8 cellular contexts compared by ENCODE assay signal in the genomic region with DNA sequence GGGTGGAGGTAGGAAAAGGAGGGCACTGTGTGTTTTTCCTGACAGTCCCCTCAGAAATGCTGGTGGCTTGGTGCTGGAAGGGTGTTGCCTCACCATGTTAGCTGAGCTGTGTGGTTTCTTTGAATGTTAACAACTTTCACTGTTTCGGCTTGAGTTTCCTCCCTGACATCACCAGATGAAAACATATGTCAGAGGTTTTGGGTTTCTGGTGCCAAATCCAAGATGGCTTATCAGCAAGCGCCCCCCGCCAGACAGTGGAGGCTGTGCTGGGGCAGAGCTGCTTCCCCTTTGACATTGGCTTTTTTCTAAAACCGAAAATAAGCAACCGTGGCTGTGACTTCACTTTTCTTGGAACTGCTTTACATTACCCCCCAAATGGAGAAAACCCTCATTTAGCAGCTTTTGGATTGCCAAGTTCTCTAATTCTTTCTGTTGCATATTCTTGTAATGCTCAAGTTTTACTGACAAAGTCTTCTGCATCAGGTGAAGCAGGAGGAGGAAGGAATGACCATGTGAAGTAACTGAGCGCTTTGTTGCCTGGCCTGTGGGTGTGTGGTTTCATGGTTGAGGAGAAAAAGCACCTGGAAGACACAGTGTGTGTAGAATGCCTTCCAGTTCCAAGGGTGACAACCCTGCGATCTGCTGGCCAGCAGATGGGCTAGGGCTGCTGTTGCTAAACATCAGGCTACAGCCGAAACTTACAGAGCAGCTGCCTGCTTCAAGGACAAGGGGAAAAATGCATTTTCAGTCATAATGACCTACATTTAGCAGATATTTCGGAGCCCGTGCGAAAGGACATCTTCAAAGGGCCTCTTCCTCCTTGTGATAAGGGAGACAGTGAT. TPM values are rescaled to one million over a fixed set of nuclear protein-coding genes. Genes with fewer than 3 reads are reported as not detected.
DNase-seq lines count a peak whose midpoint lies in the region; ATAC-seq and TF ChIP-seq lines count a peak whose summit lies in the region.

No MANE protein-coding gene starts in this region.

- peak overlapping the region; percentile 53 for H3K27ac ChIP-seq in colonic mucosa

- DNase-seq in WTC11 (ENCODE audit: low spot score) (no peak), colonic mucosa (no peak), NCI-H2029 treated with DMSO at 0.1 percent for 48 hours (lab: John Stamatoyannopoulos, UW) (no peak), ecto neural progenitor cell (ENCODE audit: low spot score) (no peak), NCI-H510A treated with DMSO at 0.1 percent for 48 hours (lab: John Stamatoyannopoulos, UW) (no peak)
- DNase-seq in stimulated activated CD4-positive, alpha-beta T cell treated with anti-CD3 and anti-CD28 coated beads, Interleukin-4, amount 100 ng/mL, for 48 hours (ENCODE audit: low read depth in 2 of 2): peak; percentile 61 to 75

- H3K9ac ChIP-seq in colonic mucosa (ENCODE audit: low read depth in 2 of 2, low read length in 2 of 2): peak overlapping the region in 1 of 2 donors; percentile 32

- CTCF ChIA-PET in WTC11 (lab: Charles Lee): interaction anchor here (0.7 to 3.3 kb wide), 4 partner anchors 8 to 99 kb away, joined by 3 to 25 read pairs (median 3); partner anchors contain the start of gene SOCS1

- H3K27ac Mint-ChIP-seq in WTC11: peak overlapping the region; percentile 57

- ATAC-seq in GM19043 (IDR thresholded peaks at IDR 0.05; ENCODE audit: low read depth, unreplicated experiment): peak; percentile 61
- peak; percentile 61 for ATAC-seq in HG03135 (IDR thresholded peaks at IDR 0.05; ENCODE audit: unreplicated experiment)
- no peak for ATAC-seq in WTC11

- H3K36me3 ChIP-seq in colonic mucosa: no peaks in the 10 kb centered on the region

- H3K36me3 Mint-ChIP-seq in WTC11: peaks cover 34% of the 10 kb centered on the region

- no peak overlapping the region for H3K4me3 ChIP-seq in colonic mucosa

- no peaks in the 10 kb centered on the region for H3K27me3 Mint-ChIP-seq in WTC11 (ENCODE audit: low read depth)

- POLR2A ChIA-PET in WTC11 (lab: Charles Lee): interaction anchor here (1.4 kb wide), 1 partner anchor 99 kb away, joined by 6 read pairs; the partner anchor contains the start of gene SOCS1

- no peak overlapping the region for H3K4me3 Mint-ChIP-seq in WTC11

- H3K27me3 ChIP-seq in colonic mucosa: no peaks in the 10 kb centered on the region

- intact Hi-C loops in colonic mucosa (cut with DNase I): loop anchor here (5.0 kb wide), 1 partner anchor 383 kb away; no protein-coding TSS in a partner anchor

- no peak for TF ChIP-seq CTCF in WTC11 (IDR thresholded peaks at IDR 0.05)
- TF ChIP-seq CTCF in colonic mucosa (IDR thresholded peaks at IDR 0.05): no peak

- H3K4me1 Mint-ChIP-seq in WTC11: peaks cover 63% of the 10 kb centered on the region

- peaks cover 7% of the 10 kb centered on the region for H3K9me3 Mint-ChIP-seq in WTC11

- peaks cover 4% of the 10 kb centered on the region for H3K4me1 ChIP-seq in colonic mucosa

- H3K9me3 ChIP-seq in colonic mucosa: no peaks in the 10 kb centered on the region

TF ChIP-seq in WTC11, 78 proteins besides CTCF, POLR2A, EP300 and RAD21:
- TF ChIP-seq ZNF423 (CRISPR knock-in tag; IDR thresholded peaks at IDR 0.05): no peak
- no peak for TF ChIP-seq SMAD3 (CRISPR knock-in tag; IDR thresholded peaks at IDR 0.05; ENCODE audit: borderline replicate concordance)
- TF ChIP-seq NR1H2 (CRISPR knock-in tag; IDR thresholded peaks at IDR 0.05): no peak
- no peak for TF ChIP-seq GRHL2 (CRISPR knock-in tag; IDR thresholded peaks at IDR 0.05; ENCODE audit: insufficient replicate concordance, severe bottlenecking)
- TF ChIP-seq SOX15 (CRISPR knock-in tag; IDR thresholded peaks at IDR 0.05): no peak
- TF ChIP-seq SMAD4 (CRISPR knock-in tag; IDR thresholded peaks at IDR 0.05): no peak
- TF ChIP-seq ZNF121 (CRISPR knock-in tag; IDR thresholded peaks at IDR 0.05): no peak
- no peak for TF ChIP-seq RORB (CRISPR knock-in tag; IDR thresholded peaks at IDR 0.05)
- TF ChIP-seq ZNF317 (CRISPR knock-in tag; IDR thresholded peaks at IDR 0.05; ENCODE audit: borderline replicate concordance, low read depth): no peak
- TF ChIP-seq ZNF671 (CRISPR knock-in tag; IDR thresholded peaks at IDR 0.05): no peak

RNA-seq across cellular contexts. Expression of gene RMI2, which starts 9.7 kb away (rescaled TPM):
- 77.2 to 83.4 TPM (median 79.0 TPM) in 3 replicates for total RNA-seq in WTC11 (2021)
- 10 to 100 TPM; 12.0 to 46.3 TPM for total RNA-seq in colonic mucosa

Comparison
In these comparisons a context has a peak if more than half of its experiments do, and no peak if none do; other contexts are left out.
1. DNase-seq: peak in stimulated activated CD4-positive, alpha-beta T cell treated with anti-CD3 and anti-CD28 coated beads, Interleukin-4, amount 100 ng/mL, for 48 hours (2 of 2); none in WTC11 (single experiment), colonic mucosa (single experiment), NCI-H2029 treated with DMSO at 0.1 percent for 48 hours (single experiment), ecto neural progenitor cell (single experiment) and NCI-H510A treated with DMSO at 0.1 percent for 48 hours (single experiment).